In the genomic region with DNA sequence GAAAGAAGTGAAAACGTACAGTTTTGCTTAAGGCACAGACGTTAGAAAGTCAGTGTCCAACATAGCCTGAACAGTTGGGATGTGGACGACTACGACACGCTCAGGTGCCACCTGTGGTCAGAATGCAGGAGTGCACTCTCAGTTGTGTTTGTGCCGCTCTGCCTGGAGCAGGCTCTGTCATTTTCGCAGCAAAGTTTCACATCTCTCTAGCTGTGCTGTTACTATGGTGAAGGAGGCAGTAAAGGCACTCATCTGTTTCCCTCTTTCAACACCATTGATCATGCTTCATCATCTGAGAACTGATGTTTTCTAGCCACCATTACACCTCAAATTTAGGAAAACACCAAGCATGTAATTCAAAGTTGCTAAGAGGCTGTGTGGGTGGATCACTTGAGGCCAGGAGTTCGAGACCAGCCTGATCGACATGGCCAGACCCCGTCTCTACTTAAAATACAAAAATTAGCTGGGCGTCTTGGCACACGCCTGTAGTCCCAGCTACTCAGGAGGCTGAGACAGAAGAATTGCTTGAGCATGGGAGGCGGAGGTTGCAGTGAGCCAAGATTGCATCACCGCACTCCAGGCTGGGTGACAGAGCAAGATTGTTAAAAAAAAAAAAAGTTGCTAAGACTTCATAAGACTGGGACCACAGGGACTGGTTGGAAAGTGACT, we compare ENCODE assay signal across 8 cellular contexts. TPM values are rescaled to one million over a fixed set of nuclear protein-coding genes. Genes with fewer than 3 reads are reported as not detected.
DNase-seq lines count a peak whose midpoint lies in the region; ATAC-seq, FAIRE-seq and TF ChIP-seq lines count a peak whose summit lies in the region.

No MANE protein-coding gene starts in this region.

- H4K8ac ChIP-seq in H1 (ENCODE audit: extremely low read depth, insufficient read depth, low read length): no peak overlapping the region

- no peak overlapping the region for H3K23ac ChIP-seq in H1 (ENCODE audit: insufficient read length)

- H3K18ac ChIP-seq in H1 (ENCODE audit: extremely low read depth, low read length): no peak overlapping the region

- no peak overlapping the region for H3K4ac ChIP-seq in H1 (replicated peaks; ENCODE audit: insufficient read length, low read depth, low read length)

- H2BK120ac ChIP-seq in H1 (replicated peaks; ENCODE audit: low read depth, low read length): no peak overlapping the region

- ATAC-seq in A549 (peak; percentile 99 to 100), omental fat pad (ENCODE audit: low FRiP score) (no peak)

- H3K9ac ChIP-seq in Karpas-422 (ENCODE audit: low read length): no peak overlapping the region
- no peak overlapping the region for H3K9ac ChIP-seq in H1 (replicated peaks in 1 of 4; ENCODE audit: extremely low read depth in 1 of 4, low read depth in 3 of 4, low read length in 3 of 4)

- CTCF ChIA-PET in A549 (lab: Yijun Ruan, JAX): interaction anchor here (0.5 to 2.9 kb wide), 15 partner anchors 11 to 1303 kb away, joined by 3 to 9 read pairs (median 4); a partner anchor contains a TSS
- CTCF ChIA-PET in H1 (lab: Charles Lee; ENCODE audit: partially characterized antibody): interaction anchor here (0.6 to 1.6 kb wide), 10 partner anchors 8 to 1108 kb away, joined by 3 to 4 read pairs (median 3); no protein-coding TSS in a partner anchor

- H4K20me1 ChIP-seq in Karpas-422 (ENCODE audit: insufficient read depth, low read depth, low read length) (no peaks in the 10 kb centered on the region), H1 (replicated peaks in 1 of 2; ENCODE audit: control insufficient read depth in 1 of 2, insufficient read depth in 2 of 2, low read length in 2 of 2) (no peaks in the 10 kb centered on the region)

- no peak for TF ChIP-seq POLR2A in A549 (IDR thresholded peaks at IDR 0.05; ENCODE audit: low read length)
- TF ChIP-seq POLR2A in H1 (IDR thresholded peaks at IDR 0.05; ENCODE audit: control extremely low read depth in 1 of 2, low read depth in 2 of 2, low read length in 2 of 2): no peak

- no peak overlapping the region for H3K4me3 ChIP-seq in A549
- H3K4me3 ChIP-seq in GM12864 (ENCODE audit: low read depth, low read length): no peak overlapping the region
- no peak overlapping the region for H3K4me3 ChIP-seq in HAP-1
- no peak overlapping the region for H3K4me3 ChIP-seq in Karpas-422 (ENCODE audit: low read length)
- H3K4me3 ChIP-seq in H1 (ENCODE audit: extremely low read depth in 1 of 4, insufficient read depth in 2 of 4, low read depth in 3 of 4, low read length in 4 of 4): no peak overlapping the region

- no peak overlapping the region for H3K56ac ChIP-seq in H1 (replicated peaks; ENCODE audit: insufficient read length, low read depth, low read length)

- H3K9me3 ChIP-seq in A549 (no peaks in the 10 kb centered on the region), HAP-1 (no peaks in the 10 kb centered on the region), Karpas-422 (ENCODE audit: low read length) (no peaks in the 10 kb centered on the region), H1 (ENCODE audit: insufficient read depth in 2 of 2, low read depth in 1 of 2, low read length in 1 of 2) (no peaks in the 10 kb centered on the region)

- H3K14ac ChIP-seq in H1 (ENCODE audit: insufficient read length): no peak overlapping the region

- H3K27me3 ChIP-seq in HAP-1 (ENCODE audit: low read depth) (no peaks in the 10 kb centered on the region), Karpas-422 (ENCODE audit: low read length) (no peaks in the 10 kb centered on the region), H1 (replicated peaks in 1 of 4; ENCODE audit: control insufficient read depth in 3 of 4, extremely low read depth in 1 of 4, insufficient read depth in 3 of 4, low read length in 3 of 4) (no peaks in the 10 kb centered on the region)

- H2AK5ac ChIP-seq in H1 (ENCODE audit: low read depth, low read length): no peak overlapping the region

- H2AFZ ChIP-seq in Karpas-422 (ENCODE audit: low read length) (no peak overlapping the region), H1 (ENCODE audit: low read length) (0 out of 2 replicates have a peak overlapping the region, but pooled peaks have one; percentile 16)

- H3K4me2 ChIP-seq in A549: no peak overlapping the region
- peak overlapping the region; percentile 27 for H3K4me2 ChIP-seq in Karpas-422 (ENCODE audit: low read depth, low read length, poor library complexity, severe bottlenecking)
- H3K4me2 ChIP-seq in H1 (ENCODE audit: insufficient read depth in 1 of 2, low read depth in 2 of 2, low read length in 2 of 2): no peak overlapping the region

- H3K4me1 ChIP-seq in A549: no peaks in the 10 kb centered on the region; the same call in 2 of the 3 replicates
- H3K4me1 ChIP-seq in HAP-1: no peaks in the 10 kb centered on the region; the same call in 1 of the 2 replicates
- peaks cover 3% of the 10 kb centered on the region; the same call in 1 of the 2 replicates for H3K4me1 ChIP-seq in Karpas-422 (ENCODE audit: low read length)
- no peaks in the 10 kb centered on the region for H3K4me1 ChIP-seq in H1 (replicated peaks in 1 of 4; ENCODE audit: control insufficient read depth in 3 of 4, insufficient read depth in 4 of 4, low read length in 3 of 4)

- TF ChIP-seq CTCF in A549 (IDR thresholded peaks at IDR 0.05) (no peak; the same call in 1 of the 3 replicates), GM12864 (IDR thresholded peaks at IDR 0.05; ENCODE audit: low read depth, low read length, missing control alignments) (peak; percentile 83), H1 (IDR thresholded peaks at IDR 0.05; ENCODE audit: control extremely low read depth in 1 of 3, insufficient read depth in 1 of 3, low read depth in 1 of 3, low read length in 3 of 3) (peak; percentile 40 to 81 (median 79); a peak in 3 of 4 replicates), omental fat pad (IDR thresholded peaks at IDR 0.05) (no peak)

- POLR2A ChIA-PET in A549 (lab: Yijun Ruan, JAX): no interaction called here
- POLR2A ChIA-PET in H1 (lab: Charles Lee; ENCODE audit: partially characterized antibody): interaction anchor here (1.0 kb wide), 1 partner anchor 56 kb away, joined by 3 read pairs; no protein-coding TSS in a partner anchor

- H3K79me2 ChIP-seq in Karpas-422 (ENCODE audit: low read length): no peaks in the 10 kb centered on the region
- H3K79me2 ChIP-seq in H1 (ENCODE audit: control insufficient read depth in 1 of 2, insufficient read depth in 2 of 2, low read length in 2 of 2): no peaks in the 10 kb centered on the region

- TF ChIP-seq EP300 in A549 (IDR thresholded peaks at IDR 0.05) (no peak), H1 (IDR thresholded peaks at IDR 0.05; ENCODE audit: borderline replicate concordance in 1 of 2, low read depth in 2 of 2, low read length in 2 of 2) (no peak)

- in situ Hi-C loops in HAP-1 (cut with MboI; ENCODE audit: low sequenced_read_pairs): no loop called here

- 39% methylated on average over 14 of the region's 14 CpGs for WGBS in A549 (ENCODE audit: missing lambda C conversion rate)
- 83% methylated on average over 14 of the region's 14 CpGs; no CpG with 5 or more reads in 1 of the 2 experiments for WGBS in H1 (ENCODE audit: extremely low coverage in 1 of 2, insufficient coverage in 1 of 2, insufficient read length in 1 of 2, insufficient replicate concordance in 2 of 2, low coverage in 1 of 2, low lambda C conversion rate in 2 of 2, missing lambda C conversion rate in 1 of 2), 2 experiments

- TF ChIP-seq RAD21 in A549 (conservative IDR thresholded peaks at IDR 0.05 in 1 of 2, IDR thresholded peaks at IDR 0.05 in 1 of 2) (peak; percentile 40 to 52; a peak in 4 of 5 replicates), H1 (IDR thresholded peaks at IDR 0.05 in 1 of 2, conservative IDR thresholded peaks at IDR 0.05 in 1 of 2; ENCODE audit: low read depth in 2 of 2, low read length in 2 of 2) (peak; percentile 52 to 62)

- H2BK15ac ChIP-seq in H1 (ENCODE audit: low read length): no peak overlapping the region

- no peaks in the 10 kb centered on the region for H3K23me2 ChIP-seq in H1 (ENCODE audit: low read depth, low read length)

- no peak overlapping the region for H2BK12ac ChIP-seq in H1 (ENCODE audit: low read depth, low read length)

- no peak overlapping the region for H2BK5ac ChIP-seq in H1 (ENCODE audit: low read depth, low read length)

- no peak overlapping the region for H4K5ac ChIP-seq in H1 (ENCODE audit: insufficient read length, low read depth, low read length)

- FAIRE-seq in A549 (lab: Jason Lieb, UNC) (peak; percentile 90), H1 (lab: Jason Lieb, UNC) (peak; percentile 77)

- H2BK20ac ChIP-seq in H1 (ENCODE audit: low read length): no peak overlapping the region

- no peak overlapping the region for H4K91ac ChIP-seq in H1 (replicated peaks; ENCODE audit: insufficient read length, low read length)

- H3K9me2 ChIP-seq in Karpas-422 (replicated peaks; ENCODE audit: insufficient read depth, low read length): no peaks in the 10 kb centered on the region

- H3K27ac ChIP-seq in A549: no peak overlapping the region
- no peak overlapping the region for H3K27ac ChIP-seq in Karpas-422 (ENCODE audit: low read length)
- no peak overlapping the region for H3K27ac ChIP-seq in H1 (ENCODE audit: low read depth, low read length)

- H3K79me1 ChIP-seq in H1 (ENCODE audit: low read depth, low read length): no peaks in the 10 kb centered on the region

- peak; percentile 75 to 80 for DNase-seq in A549 (ENCODE audit: low read depth in 1 of 2, low spot score in 1 of 2)
- peak; percentile 92 for DNase-seq in GM12864 (ENCODE audit: low read depth)
- DNase-seq in HAP-1 (ENCODE audit: low spot score in 2 of 2): peak; percentile 48 to 71
- peak; percentile 89 for DNase-seq in Karpas-422
- peak in 3 of 5 donors; percentile 17 to 74 (median 22) for DNase-seq in T-helper 1 cell
- no peak for DNase-seq in H1 (ENCODE audit: low read depth in 1 of 2, low spot score in 2 of 2)
- DNase-seq in occipital lobe (lab: John Stamatoyannopoulos, UW): peak; percentile 12
- DNase-seq in omental fat pad (ENCODE audit: low spot score): no peak

- H3K36me3 ChIP-seq in HAP-1 (replicated peaks) (no peaks in the 10 kb centered on the region), Karpas-422 (ENCODE audit: insufficient read depth, low read length) (no peaks in the 10 kb centered on the region), H1 (ENCODE audit: control insufficient read depth in 2 of 4, insufficient read depth in 4 of 4, low read length in 3 of 4) (no peaks in the 10 kb centered on the region)

RNA-seq across cellular contexts. Expression of a gene that starts 44.9 kb away (rescaled TPM):
- polyA plus RNA-seq in A549 (2011; rRNA removed): 28.8 and 33.7 TPM in 2 replicates
- polyA plus RNA-seq in A549 (2012; cell fraction: cytosol; rRNA removed): 8.5 and 9.8 TPM in 2 replicates
- 4.3 and 8.2 TPM in 2 replicates for polyA plus RNA-seq in A549 (2012; cell fraction: nucleus; rRNA removed)
- polyA plus RNA-seq in A549 (2017; fragmentation: RNase III; extraction: RNeasy Plus Mini Kit Qiagen cat#74134 plus additional on column Dnase treatment): 81.4 to 82.3 TPM (median 81.6 TPM) in 3 replicates
- polyA minus RNA-seq in A549 (2011; rRNA and poly(A)+ RNA removed): 25.9 and 27.6 TPM in 2 replicates
- 61.7 and 81.0 TPM in 2 replicates for total RNA-seq in Karpas-422 (2014; rRNA removed; shearing (Covaris generic); ENCODE audit: low replicate concordance)
- total RNA-seq in H1 (2021; fragmentation: NEBNext Ultra II Directional; extraction: Animal tissue kit (Norgen Biotek cat#: 25700)): 93.8 and 97.4 TPM in 2 replicates
- polyA plus RNA-seq in H1 (2011; rRNA removed): 6.3 and 9.4 TPM in 2 replicates
- 14.5 TPM for polyA plus RNA-seq in H1 (2011; cell fraction: cytosol; rRNA removed)
- 6.4 TPM for polyA plus RNA-seq in H1 (2011; cell fraction: nucleus; rRNA removed)
- 56.4 to 84.1 TPM (median 72.0 TPM) in 4 replicates for polyA plus RNA-seq in H1 (2012, experiment 1 of 2)
- 9.8 TPM for polyA plus RNA-seq in H1 (2012, experiment 2 of 2)
- 42.7 TPM for polyA plus RNA-seq in H1 (2013, experiment 1 of 2)
- 44.6 TPM for polyA plus RNA-seq in H1 (2013, experiment 2 of 2)
- 28.7 and 29.8 TPM in 2 replicates for polyA minus RNA-seq in H1 (2011; rRNA and poly(A)+ RNA removed)
- polyA minus RNA-seq in H1 (2011; cell fraction: cytosol; rRNA and poly(A)+ RNA removed): 34.9 TPM
- polyA minus RNA-seq in H1 (2011; cell fraction: nucleus; rRNA and poly(A)+ RNA removed): 28.6 TPM
- 104 TPM for total RNA-seq in occipital lobe
- total RNA-seq in omental fat pad: 10 to 100 TPM; 40.4 to 65.4 (median 47.9) TPM

Comparison
In these comparisons a context has a peak if more than half of its experiments do, and no peak if none do; other contexts are left out.
1. DNase-seq: peak in A549 (2 of 2), GM12864 (single experiment), HAP-1 (2 of 2), Karpas-422 (single experiment), T-helper 1 cell (3 of 5) and occipital lobe (single experiment); none in H1 (0 of 2) and omental fat pad (single experiment).
2. CTCF ChIP-seq: peak in GM12864 (single experiment) and H1 (3 of 3); none in A549 (single experiment) and omental fat pad (0 of 3).